Comparison of ENCODE assay signal across 7 cellular contexts in the genomic region with DNA sequence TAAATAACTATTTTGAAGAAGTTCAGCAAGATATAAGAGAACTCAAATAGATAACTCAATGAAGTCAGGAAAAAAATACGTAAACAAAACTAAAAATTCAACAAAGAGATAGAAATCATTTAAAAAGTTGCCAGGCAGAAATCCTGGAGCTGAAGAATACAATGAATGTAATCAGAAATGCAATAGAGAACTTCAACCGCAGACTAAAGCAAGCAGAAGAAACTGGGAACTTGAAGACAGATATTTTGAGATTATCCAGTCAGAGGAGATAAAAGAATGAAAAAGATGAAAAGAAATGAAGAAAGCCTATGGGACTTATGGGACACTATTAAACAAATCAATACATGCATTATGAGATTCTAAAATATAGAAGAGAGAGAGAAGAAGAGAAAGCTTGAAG.
"Had no signal": no experiment of that assay in that cellular context is flagged by ENCODE, and none has a peak within 500 bp of the region (broad histone marks: within the 10 kb centered on the region; RNA-seq: fewer than 3 reads in every experiment).

No MANE protein-coding gene starts in this region.

- H3K4me3 ChIP-seq: K562 had no signal

- ATAC-seq: K562 had no signal

- H3K27ac ChIP-seq: HL-60, KMS-11 had no signal

- DNase-seq: IMR-90, KBM-7, KG1 had no signal

- H3K9ac ChIP-seq: KMS-11 had no signal

- FAIRE-seq: HTR-8/SVneo, K562 had no signal

- H3K4me2 ChIP-seq: KMS-11 had no signal
